Comparison of ENCODE assay signal across 10 cellular contexts in genomic region chr10:74823791-74824183, GRCh38. TPM values are rescaled to one million over a fixed set of nuclear protein-coding genes. Genes with fewer than 3 reads are reported as not detected.
DNase-seq lines count a peak whose midpoint lies in the region; ATAC-seq, FAIRE-seq and TF ChIP-seq lines count a peak whose summit lies in the region.
"Had no signal": no experiment of that assay in that cellular context is flagged by ENCODE, and none has a peak within 500 bp of the region (broad histone marks: within the 10 kb centered on the region; RNA-seq: fewer than 3 reads in every experiment).

No MANE protein-coding gene starts in this region.

- no peak overlapping the region for H3K9ac ChIP-seq in endothelial cell of umbilical vein (replicated peaks; ENCODE audit: extremely low read depth, insufficient read depth, low read length)

- peaks cover 2% of the 10 kb centered on the region for H3K79me2 ChIP-seq in endothelial cell of umbilical vein (ENCODE audit: control insufficient read depth, insufficient read depth, low read length)

- no peaks in the 10 kb centered on the region for H3K36me3 ChIP-seq in endothelial cell of umbilical vein (ENCODE audit: control insufficient read depth in 2 of 2, extremely low read depth in 1 of 2, insufficient read depth in 2 of 2, low read length in 2 of 2)
- H3K36me3 ChIP-seq in sigmoid colon = no peaks in the 10 kb centered on the region

- POLR2A ChIA-PET in endothelial cell of umbilical vein (lab: Charles Lee) = no interaction called here

- DNase-seq in DMS 273 (lab: John Stamatoyannopoulos, UW; ENCODE audit: unreplicated experiment) (peak; percentile 10), DMS 273 treated with DMSO at 0.1 percent for 48 hours (lab: John Stamatoyannopoulos, UW) (no peak), NCI-H69 (lab: John Stamatoyannopoulos, UW) (peak; percentile 30), endothelial cell of umbilical vein (ENCODE audit: low read depth, low spot score) (peak; percentile 12), sigmoid colon (no peak), NCI-H526 (lab: John Stamatoyannopoulos, UW) (no peak)

- CTCF ChIA-PET in endothelial cell of umbilical vein (lab: Charles Lee) = interaction anchor here (2.0 kb wide), 1 partner anchor 85 kb away, joined by 6 read pairs; no protein-coding TSS in a partner anchor

- H3K9me3 ChIP-seq in endothelial cell of umbilical vein (replicated peaks; ENCODE audit: control insufficient read depth, insufficient read depth, low read length) (no peaks in the 10 kb centered on the region), sigmoid colon (no peaks in the 10 kb centered on the region)
- H3K9me3 ChIP-seq: mucosa of descending colon had no signal

- TF ChIP-seq POLR2A in endothelial cell of umbilical vein (IDR thresholded peaks at IDR 0.05; ENCODE audit: low read depth, low read length) (no peak), sigmoid colon (IDR thresholded peaks at IDR 0.05) (no peak)

- dilution Hi-C loops in endothelial cell of umbilical vein (cut with MboI; ENCODE audit: extremely low pct_ligation_motif_present, low sequenced_read_pairs) = no loop called here

- H2AFZ ChIP-seq in endothelial cell of umbilical vein (ENCODE audit: low read depth, low read length) = no peak overlapping the region

- WGBS in sigmoid colon, 2 donors = 10 to 44% methylated on average over 4 of the region's 4 CpGs

- no peaks in the 10 kb centered on the region for H4K20me1 ChIP-seq in endothelial cell of umbilical vein (replicated peaks; ENCODE audit: control insufficient read depth, extremely low read depth, insufficient read depth, low read length)

- ATAC-seq in HG03097 (IDR thresholded peaks at IDR 0.05; ENCODE audit: low FRiP score, unreplicated experiment) = no peak
- ATAC-seq in HG03025 (IDR thresholded peaks at IDR 0.05; ENCODE audit: low FRiP score, unreplicated experiment) = no peak
- ATAC-seq: HCT116, mucosa of descending colon had no signal

- no peak for FAIRE-seq in endothelial cell of umbilical vein (lab: Jason Lieb, UNC)

- no peak overlapping the region for H3K4me3 ChIP-seq in endothelial cell of umbilical vein (replicated peaks in 1 of 3; ENCODE audit: insufficient read depth in 1 of 3, low read depth in 1 of 3, low read length in 3 of 3)
- no peak overlapping the region for H3K4me3 ChIP-seq in sigmoid colon
- H3K4me3 ChIP-seq: mucosa of descending colon had no signal

- intact Hi-C loops in endothelial cell of umbilical vein (cut with micrococcal nuclease) = no loop called here
- intact Hi-C loops in sigmoid colon (cut with DNase I) = loop anchor here (2.0 to 10.0 kb wide), 4 partner anchors 99 to 559 kb away; partner anchors contain the start of gene COMTD1

- H3K4me2 ChIP-seq in endothelial cell of umbilical vein (ENCODE audit: insufficient read depth, low read length) = no peak overlapping the region

- TF ChIP-seq CTCF in endothelial cell of umbilical vein (IDR thresholded peaks at IDR 0.05; ENCODE audit: extremely low read depth in 1 of 2, insufficient read depth in 1 of 2, low read depth in 1 of 2, low read length in 2 of 2) (no peak), sigmoid colon (IDR thresholded peaks at IDR 0.05) (no peak)

- no peaks in the 10 kb centered on the region for H3K9me1 ChIP-seq in endothelial cell of umbilical vein (replicated peaks; ENCODE audit: control insufficient read depth, extremely low read depth, insufficient read depth, low read length)

- no peak for TF ChIP-seq EP300 in sigmoid colon (IDR thresholded peaks at IDR 0.05)

- H3K4me1 ChIP-seq in endothelial cell of umbilical vein (ENCODE audit: control insufficient read depth, extremely low read depth, insufficient read depth, low read length) (no peaks in the 10 kb centered on the region), sigmoid colon (peaks cover 0 to 40% (median 30%) of the 10 kb centered on the region in 4 donors)

- H3K27ac ChIP-seq in endothelial cell of umbilical vein (ENCODE audit: insufficient read depth, low read depth, low read length) = no peak overlapping the region
- H3K27ac ChIP-seq in sigmoid colon = peak overlapping the region; percentile 93 to 97 (median 95)

- H3K27me3 ChIP-seq in endothelial cell of umbilical vein (ENCODE audit: control insufficient read depth in 2 of 2, insufficient read depth in 2 of 2, low read length in 2 of 2) (no peaks in the 10 kb centered on the region), sigmoid colon (no peaks in the 10 kb centered on the region)

- BruUV-seq in endothelial cell of umbilical vein (replicated peaks; lab: Mats Ljungman, UMichigan) = no TSS peak

TF ChIP-seq in endothelial cell of umbilical vein, 7 proteins besides CTCF, POLR2A, EP300 and RAD21:
- no peak for TF ChIP-seq POLR2AphosphoS5 (IDR thresholded peaks at IDR 0.05; ENCODE audit: insufficient read depth, low read depth, low read length)
- no peak for TF ChIP-seq JUN (IDR thresholded peaks at IDR 0.05; ENCODE audit: borderline replicate concordance, insufficient read depth, insufficient read length, low read depth)
- no peak for TF ChIP-seq EZH2 (IDR thresholded peaks at IDR 0.05; ENCODE audit: borderline replicate concordance, low read depth, low read length, severe bottlenecking)
- no peak for TF ChIP-seq MYC (IDR thresholded peaks at IDR 0.05; ENCODE audit: low read depth, low read length)
- no peak for TF ChIP-seq MAX (IDR thresholded peaks at IDR 0.05; ENCODE audit: insufficient read depth, insufficient read length)
- TF ChIP-seq GATA2 (IDR thresholded peaks at IDR 0.05; ENCODE audit: insufficient read depth, insufficient read length, low read depth, low read length) = no peak
- TF ChIP-seq FOS (IDR thresholded peaks at IDR 0.05; ENCODE audit: borderline replicate concordance, insufficient read depth, low read length) = no peak

RNA-seq across cellular contexts. Expression of gene KAT6B, which starts 2.6 kb away (rescaled TPM):
- 15.0 and 17.0 TPM in 2 replicates for total RNA-seq in endothelial cell of umbilical vein
- polyA plus RNA-seq in endothelial cell of umbilical vein = 3.2 and 4.5 TPM in 2 replicates
- polyA plus RNA-seq in endothelial cell of umbilical vein (2011; cell fraction: cytosol; rRNA removed) = 3.6 and 4.3 TPM in 2 replicates
- polyA plus RNA-seq in endothelial cell of umbilical vein (2011; cell fraction: nucleus; rRNA removed) = 13.8 and 14.4 TPM in 2 replicates
- 5.7 and 6.2 TPM in 2 replicates for polyA plus RNA-seq in endothelial cell of umbilical vein (2012)
- 22.7 and 24.5 TPM in 2 replicates for polyA minus RNA-seq in endothelial cell of umbilical vein
- 6.3 TPM for polyA minus RNA-seq in endothelial cell of umbilical vein (2011; cell fraction: cytosol; rRNA and poly(A)+ RNA removed)
- 62.7 and 89.1 TPM in 2 replicates for polyA minus RNA-seq in endothelial cell of umbilical vein (2011; cell fraction: nucleus; rRNA and poly(A)+ RNA removed)
- 10 to 100 TPM; 49.9 to 77.0 (median 64.2) TPM for total RNA-seq in sigmoid colon
- 1 to 10 TPM; 5.8 to 9.1 (median 7.8) TPM for polyA plus RNA-seq in sigmoid colon

Comparison
In these comparisons a context has a peak if more than half of its experiments do, and no peak if none do; other contexts are left out.
1. DNase-seq: peak in DMS 273 (single experiment), NCI-H69 (single experiment) and endothelial cell of umbilical vein (single experiment); none in DMS 273 treated with DMSO at 0.1 percent for 48 hours (single experiment), sigmoid colon (single experiment) and NCI-H526 (0 of 2).